12 cellular contexts compared by ENCODE assay signal in genomic region chr12:124188561-124189405, GRCh38.
A peak's percentile ranks its signal among the peaks of the same experiment; 100 is the strongest.
DNase-seq lines count a peak whose midpoint lies in the region; ATAC-seq and TF ChIP-seq lines count a peak whose summit lies in the region.
"Had no signal": no experiment of that assay in that cellular context is flagged by ENCODE, and none has a peak within 500 bp of the region (broad histone marks: within the 10 kb centered on the region; RNA-seq: fewer than 3 reads in every experiment).

No MANE protein-coding gene starts in this region.

- no peak overlapping the region for H3K9ac ChIP-seq in BLaER1

- H3K4me1 ChIP-seq in BLaER1 (peaks cover 21% of the 10 kb centered on the region), body of pancreas (peaks cover 15% of the 10 kb centered on the region)

- H3K4me2 ChIP-seq in BLaER1 = peak overlapping the region; percentile 60

- ATAC-seq in body of pancreas (peak; percentile 65), GM18502 (IDR thresholded peaks at IDR 0.05; ENCODE audit: poor library complexity, unreplicated experiment) (no peak)

- no peaks in the 10 kb centered on the region for H3K27me3 ChIP-seq in BLaER1
- H3K27me3 ChIP-seq in body of pancreas = no peaks in the 10 kb centered on the region
- H3K27me3 ChIP-seq: tibial artery had no signal

- H4K20me1 ChIP-seq in BLaER1 = no peaks in the 10 kb centered on the region

- H3K36me3 ChIP-seq in BLaER1 = no peaks in the 10 kb centered on the region
- no peaks in the 10 kb centered on the region for H3K36me3 ChIP-seq in body of pancreas (replicated peaks in 1 of 2; ENCODE audit: insufficient read depth in 1 of 2, low read depth in 2 of 2)
- H3K36me3 ChIP-seq: tibial artery had no signal

- no peak for TF ChIP-seq POLR2A in body of pancreas (IDR thresholded peaks at IDR 0.05)

- 61 to 63% methylated on average over 15 of the region's 15 CpGs for WGBS in body of pancreas, 2 donors

- H3K9me3 ChIP-seq in BLaER1 (no peaks in the 10 kb centered on the region), body of pancreas (peaks cover 0 to 9% (median 0%) of the 10 kb centered on the region in 3 donors)
- H3K9me3 ChIP-seq: tibial artery had no signal

- no peak overlapping the region for H3K4me3 ChIP-seq in BLaER1
- H3K4me3 ChIP-seq in body of pancreas = no peak overlapping the region
- H3K4me3 ChIP-seq in foreskin fibroblast (ENCODE audit: low read depth in 1 of 2, low read length in 2 of 2) = no peak overlapping the region
- H3K4me3 ChIP-seq: tibial artery had no signal

- no peak for TF ChIP-seq CTCF in body of pancreas (IDR thresholded peaks at IDR 0.05)
- TF ChIP-seq CTCF in foreskin fibroblast (IDR thresholded peaks at IDR 0.05; ENCODE audit: low read depth, low read length) = no peak

- DNase-seq in NCI-H1417 treated with DMSO at 0.1 percent for 48 hours (lab: John Stamatoyannopoulos, UW) = peak; percentile 19
- peak in 2 of 4 donors; percentile 10 to 15 for DNase-seq in body of pancreas
- peak; percentile 82 for DNase-seq in mesenteric fat pad (ENCODE audit: low spot score)
- no peak for DNase-seq in GF-D8 (lab: John Stamatoyannopoulos, UW)
- no peak for DNase-seq in foreskin fibroblast
- DNase-seq in HUDEP-2 (lab: John Stamatoyannopoulos, UW; ENCODE audit: unreplicated experiment in 76 of 76) = no peak
- DNase-seq: activated naive CD4-positive, alpha-beta T cell treated with anti-CD3 and anti-CD28 coated beads, Interleukin-2, amount 50 U/mL, for 16 hours; DMS53; stimulated activated CD4-positive, alpha-beta T cell treated with anti-CD3 and anti-CD28 coated beads, Interleukin-12 subunit alpha, Interleukin-12 subunit beta, amount 100 ng/mL, for 4 hours; tibial artery had no signal

- H3K27ac ChIP-seq in BLaER1 = no peak overlapping the region
- no peak overlapping the region for H3K27ac ChIP-seq in body of pancreas
- H3K27ac ChIP-seq: tibial artery had no signal

- intact Hi-C loops in body of pancreas (cut with DNase I) = no loop called here

Comparison
In these comparisons a context has a peak if more than half of its experiments do, and no peak if none do; other contexts are left out.
1. DNase-seq: peak in NCI-H1417 treated with DMSO at 0.1 percent for 48 hours (single experiment) and mesenteric fat pad (single experiment); none in GF-D8 (single experiment), foreskin fibroblast (0 of 2) and HUDEP-2 (0 of 76).